14 cellular contexts compared by ENCODE assay signal in genomic region chrX:46770817-46771163, GRCh38. TPM values are rescaled to one million over a fixed set of nuclear protein-coding genes. Genes with fewer than 3 reads are reported as not detected.
DNase-seq lines count a peak whose midpoint lies in the region; ATAC-seq and TF ChIP-seq lines count a peak whose summit lies in the region.
"Had no signal": no experiment of that assay in that cellular context is flagged by ENCODE, and none has a peak within 500 bp of the region (broad histone marks: within the 10 kb centered on the region; RNA-seq: fewer than 3 reads in every experiment).

No MANE protein-coding gene starts in this region.

- H3K4me1 ChIP-seq in mammary epithelial cell (ENCODE audit: insufficient read depth, low read length), result peaks cover 18% of the 10 kb centered on the region
- H3K4me1 ChIP-seq in GM23338 (ENCODE audit: insufficient read depth), result no peaks in the 10 kb centered on the region
- H3K4me1 ChIP-seq: ascending aorta, uterus had no signal

- H3K9me3 ChIP-seq in MG63 (no peaks in the 10 kb centered on the region), mammary epithelial cell (replicated peaks; ENCODE audit: insufficient read depth, low read length) (no peaks in the 10 kb centered on the region)
- H3K9me3 ChIP-seq: ascending aorta, uterus had no signal

- H3K4me2 ChIP-seq in mammary epithelial cell (ENCODE audit: insufficient read depth, low read depth, low read length) (peak overlapping the region; percentile 63), GM23338 (no peak overlapping the region)

- no peaks in the 10 kb centered on the region for H3F3A ChIP-seq in GM23338 (replicated peaks; ENCODE audit: low read depth)

- 7% methylated on average over 1 of the region's 1 CpG for WGBS in mammary epithelial cell (ENCODE audit: low coverage, missing lambda C conversion rate)

- no TSS peak for BruUV-seq in mammary epithelial cell (replicated peaks; lab: Mats Ljungman, UMichigan)

- H3K36me3 Mint-ChIP-seq in progenitor cell of endocrine pancreas (ENCODE audit: insufficient read depth), result no peaks in the 10 kb centered on the region
- no peaks in the 10 kb centered on the region for H3K36me3 Mint-ChIP-seq in GM23338 (ENCODE audit: low read depth)

- dilution Hi-C loops in mammary epithelial cell (cut with HindIII; ENCODE audit: low sequenced_read_pairs), result no loop called here

- H3K9me2 ChIP-seq in GM23338 (ENCODE audit: insufficient read depth), result no peaks in the 10 kb centered on the region

- DNase-seq in AG09309 (ENCODE audit: low read depth) (peak; percentile 71), MG63 (peak; percentile 19), mammary epithelial cell (peak; percentile 88), kidney glomerular epithelial cell (lab: John Stamatoyannopoulos, UW) (peak; percentile 36), progenitor cell of endocrine pancreas (ENCODE audit: low spot score, unreplicated experiment) (no peak), GM23338 (ENCODE audit: low spot score) (no peak), retina (no peak), GOT3 (lab: John Stamatoyannopoulos, UW) (no peak)
- DNase-seq: Right ventricle myocardium superior, uterus had no signal

- H3K4me1 Mint-ChIP-seq in progenitor cell of endocrine pancreas (ENCODE audit: low read depth) (no peaks in the 10 kb centered on the region), GM23338 (no peaks in the 10 kb centered on the region)

- intact Hi-C loops in mammary epithelial cell (cut with micrococcal nuclease), result loop anchor here (1.0 kb wide), 2 partner anchors 11 to 22 kb away; partner anchors contain the start of gene SLC9A7

- H3K27me3 ChIP-seq in MG63, result no peaks in the 10 kb centered on the region
- no peaks in the 10 kb centered on the region for H3K27me3 ChIP-seq in mammary epithelial cell (ENCODE audit: insufficient read depth, low read length)
- H3K27me3 ChIP-seq in GM23338 (ENCODE audit: insufficient read depth), result no peaks in the 10 kb centered on the region
- H3K27me3 ChIP-seq: ascending aorta, uterus had no signal

- H3K27ac Mint-ChIP-seq in progenitor cell of endocrine pancreas (no peak overlapping the region), GM23338 (no peak overlapping the region)

- H3K9ac ChIP-seq in mammary epithelial cell (ENCODE audit: insufficient read depth, low read length), result peak overlapping the region; percentile 24

- no peak overlapping the region for H3K4me3 Mint-ChIP-seq in progenitor cell of endocrine pancreas (ENCODE audit: low read depth)
- H3K4me3 Mint-ChIP-seq in GM23338, result no peak overlapping the region

- in situ Hi-C loops in mammary epithelial cell (cut with MboI; ENCODE audit: low sequenced_read_pairs in 2 of 2), result no loop called here

- TF ChIP-seq CTCF in AG09309 (IDR thresholded peaks at IDR 0.05; ENCODE audit: control insufficient read depth, insufficient read depth, low read depth, low read length, missing control alignments), result no peak
- TF ChIP-seq CTCF in mammary epithelial cell (conservative IDR thresholded peaks at IDR 0.05 in 1 of 2, IDR thresholded peaks at IDR 0.05 in 1 of 2; ENCODE audit: extremely low read depth in 1 of 2, insufficient read depth in 1 of 2, low read depth in 1 of 2, low read length in 2 of 2), result no peak
- no peak for TF ChIP-seq CTCF in progenitor cell of endocrine pancreas (IDR thresholded peaks at IDR 0.05; ENCODE audit: unreplicated experiment)
- TF ChIP-seq CTCF in GM23338 (conservative IDR thresholded peaks at IDR 0.05; ENCODE audit: low read depth in 2 of 2), result no peak

- H3K27ac ChIP-seq in mammary epithelial cell (ENCODE audit: insufficient read depth, low read depth, low read length) (peak overlapping the region; percentile 65), GM23338 (ENCODE audit: low read depth) (no peak overlapping the region)
- H3K27ac ChIP-seq: ascending aorta, C4-2B, uterus, VCaP had no signal

- CTCF ChIA-PET in mammary epithelial cell (lab: Charles Lee; ENCODE audit: low non-redundant PET), result interaction anchor here (0.7 kb wide), 1 partner anchor 60 kb away, joined by 3 read pairs; no protein-coding TSS in a partner anchor

- H3K9me3 Mint-ChIP-seq in progenitor cell of endocrine pancreas (ENCODE audit: low read depth) (peaks cover 28% of the 10 kb centered on the region), GM23338 (no peaks in the 10 kb centered on the region; the same call in 2 of the 3 replicates)

- H4K20me1 ChIP-seq in mammary epithelial cell (ENCODE audit: insufficient read depth, low read length) (no peaks in the 10 kb centered on the region), GM23338 (replicated peaks; ENCODE audit: insufficient read depth) (no peaks in the 10 kb centered on the region)

- H3K4me3 ChIP-seq in AG09309 (ENCODE audit: control insufficient read depth, low read depth, low read length) (no peak overlapping the region), MG63 (no peak overlapping the region), mammary epithelial cell (replicated peaks in 1 of 3; ENCODE audit: insufficient read depth in 1 of 3, low read depth in 2 of 3, low read length in 3 of 3) (no peak overlapping the region), GM23338 (no peak overlapping the region)
- H3K4me3 ChIP-seq: ascending aorta, uterus had no signal

- no peaks in the 10 kb centered on the region for H3K27me3 Mint-ChIP-seq in progenitor cell of endocrine pancreas
- peaks cover 3% of the 10 kb centered on the region for H3K27me3 Mint-ChIP-seq in GM23338 (ENCODE audit: insufficient read depth, low read depth, poor library complexity)

- H3K79me2 ChIP-seq in mammary epithelial cell (ENCODE audit: insufficient read depth, low read length), result no peaks in the 10 kb centered on the region
- H3K79me2 ChIP-seq in GM23338 (replicated peaks; ENCODE audit: insufficient read depth), result no peaks in the 10 kb centered on the region

- ATAC-seq in GM23338, result no peak
- ATAC-seq: esophagus mucosa had no signal

- no peak overlapping the region for H2AFZ ChIP-seq in mammary epithelial cell (ENCODE audit: low read depth, low read length)
- H2AFZ ChIP-seq in GM23338, result no peak overlapping the region

- H3K36me3 ChIP-seq in MG63 (no peaks in the 10 kb centered on the region), mammary epithelial cell (ENCODE audit: insufficient read depth, low read length) (no peaks in the 10 kb centered on the region), GM23338 (ENCODE audit: insufficient read depth) (no peaks in the 10 kb centered on the region)
- H3K36me3 ChIP-seq: ascending aorta had no signal

TF ChIP-seq in GM23338, 12 proteins besides CTCF, POLR2A, EP300 and RAD21 (continues in another document):
- no peak for TF ChIP-seq STAT1 (IDR thresholded peaks at IDR 0.05; ENCODE audit: unreplicated experiment)
- no peak for TF ChIP-seq REST (IDR thresholded peaks at IDR 0.05; ENCODE audit: unreplicated experiment)
- TF ChIP-seq ETS1 (IDR thresholded peaks at IDR 0.05), result no peak

RNA-seq across cellular contexts. Expression of gene SLC9A7, which starts 11.9 kb away (rescaled TPM):
- total RNA-seq in MG63 (2014; rRNA removed; shearing (Covaris generic); ENCODE audit: low replicate concordance), result 1.2 and 1.4 TPM in 2 replicates
- total RNA-seq in mammary epithelial cell (10 to 100 TPM; 32.4 to 72.7 TPM), progenitor cell of endocrine pancreas (9.5 and 11.1 TPM in 2 replicates)
- polyA plus RNA-seq in mammary epithelial cell (19.7 TPM), GM23338 (2016; fragmentation: Nextera tagmentation; extraction: Ambion mirVana) (2.5 TPM in 2 replicates)
- 70.2 TPM for polyA minus RNA-seq in mammary epithelial cell
- total RNA-seq in GM23338 (2014; rRNA removed; shearing (Covaris generic)), result 11.0 and 15.4 TPM in 2 replicates

Comparison
In these comparisons a context has a peak if more than half of its experiments do, and no peak if none do; other contexts are left out.
1. DNase-seq: peak in AG09309 (single experiment), MG63 (single experiment), mammary epithelial cell (single experiment) and kidney glomerular epithelial cell (single experiment); none in progenitor cell of endocrine pancreas (single experiment), GM23338 (single experiment), retina (single experiment) and GOT3 (single experiment).